In genomic region chr9:124780060-124780756, GRCh38 we compare ENCODE assay signal across 9 cellular contexts. TPM values are rescaled to one million over a fixed set of nuclear protein-coding genes. Genes with fewer than 3 reads are reported as not detected.
DNase-seq lines count a peak whose midpoint lies in the region; ATAC-seq and TF ChIP-seq lines count a peak whose summit lies in the region.
"Had no signal": no experiment of that assay in that cellular context is flagged by ENCODE, and none has a peak within 500 bp of the region (broad histone marks: within the 10 kb centered on the region; RNA-seq: fewer than 3 reads in every experiment).

No MANE protein-coding gene starts in this region.

- H3K4me3 Mint-ChIP-seq in endodermal cell, result peak overlapping the region; percentile 69
- H3K4me3 Mint-ChIP-seq: activated T-cell treated with anti-CD3 and anti-CD28 coated beads, Interleukin-2, amount 50 U/mL, for 72 hours had no signal

- peak in 1 of 2 donors; percentile 47 for TF ChIP-seq POLR2A in thyroid gland (IDR thresholded peaks at IDR 0.05)

- CTCF ChIA-PET in PC-9 (lab: Charles Lee), result interaction anchor here (0.6 to 10.9 kb wide), 11 partner anchors 15 to 363 kb away, joined by 4 to 159 read pairs (median 7); partner anchors contain the start of gene WDR38

- H4K20me1 ChIP-seq in PC-9 (ENCODE audit: insufficient read depth), result no peaks in the 10 kb centered on the region

- H3K4me2 ChIP-seq in PC-9, result peak overlapping the region; percentile 67

- H3K4me3 ChIP-seq in PC-9 (no peak overlapping the region), endodermal cell (ENCODE audit: low read length) (no peak overlapping the region), lower lobe of right lung (no peak overlapping the region), thyroid gland (replicated peaks in 1 of 3) (no peak overlapping the region)

- H3K27me3 ChIP-seq in PC-9 (ENCODE audit: insufficient read depth, low read depth) (0 out of 2 replicates have a peak, but pooled peaks cover 7% of the 10 kb centered on the region), endodermal cell (ENCODE audit: control insufficient read depth, insufficient read depth, low read length, poor library complexity, severe bottlenecking) (peaks cover 7% of the 10 kb centered on the region), lower lobe of right lung (ENCODE audit: low read depth) (peaks cover 21% of the 10 kb centered on the region), thyroid gland (no peaks in the 10 kb centered on the region)

- peak overlapping the region; percentile 33 for H3K9ac ChIP-seq in endodermal cell (ENCODE audit: extremely low read depth, low read length, poor library complexity, severe bottlenecking)

- no peak for ATAC-seq in lower lobe of right lung
- ATAC-seq in HG02759 (IDR thresholded peaks at IDR 0.05; ENCODE audit: unreplicated experiment), result no peak
- ATAC-seq: activated T-cell treated with anti-CD3 and anti-CD28 coated beads, Interleukin-2, amount 50 U/mL, for 72 hours had no signal

- H3K27ac ChIP-seq in PC-9, result no peak overlapping the region
- H3K27ac ChIP-seq in endodermal cell (ENCODE audit: low read depth, low read length), result no peak overlapping the region
- peak overlapping the region; percentile 24 for H3K27ac ChIP-seq in lower lobe of right lung
- H3K27ac ChIP-seq in thyroid gland, result peak overlapping the region; percentile 90 to 95 (median 95)

- peaks cover 16% of the 10 kb centered on the region for H3K27me3 Mint-ChIP-seq in endodermal cell (ENCODE audit: insufficient read depth)

- H3K36me3 Mint-ChIP-seq in endodermal cell (ENCODE audit: low read depth), result no peaks in the 10 kb centered on the region

- H3K4me1 ChIP-seq in PC-9 (replicated peaks; ENCODE audit: insufficient read depth) (peaks cover 18% of the 10 kb centered on the region), endodermal cell (ENCODE audit: control insufficient read depth, insufficient read depth, low read length) (peaks cover 4% of the 10 kb centered on the region), lower lobe of right lung (peaks cover 51% of the 10 kb centered on the region), thyroid gland (peaks cover 57 to 62% of the 10 kb centered on the region in 2 donors)

- no peaks in the 10 kb centered on the region for H3K9me2 ChIP-seq in PC-9 (ENCODE audit: insufficient read depth)

- H3K36me3 ChIP-seq in PC-9 (ENCODE audit: low read depth) (no peaks in the 10 kb centered on the region), endodermal cell (ENCODE audit: control insufficient read depth, insufficient read depth, low read length) (no peaks in the 10 kb centered on the region), lower lobe of right lung (no peaks in the 10 kb centered on the region), thyroid gland (no peaks in the 10 kb centered on the region)

- TF ChIP-seq CTCF in PC-9 (conservative IDR thresholded peaks at IDR 0.05) (no peak), endodermal cell (conservative IDR thresholded peaks at IDR 0.05) (no peak), lower lobe of right lung (IDR thresholded peaks at IDR 0.05) (no peak), thyroid gland (IDR thresholded peaks at IDR 0.05) (no peak)

- H3K9me3 ChIP-seq in PC-9 (ENCODE audit: insufficient read depth, low read depth) (no peaks in the 10 kb centered on the region), endodermal cell (ENCODE audit: control insufficient read depth, low read length) (no peaks in the 10 kb centered on the region), lower lobe of right lung (no peaks in the 10 kb centered on the region), thyroid gland (no peaks in the 10 kb centered on the region)

- BruUV-seq in PC-9 (replicated peaks; lab: Mats Ljungman, UMichigan), result no TSS peak

- intact Hi-C loops in PC-9 (cut with micrococcal nuclease; ENCODE audit: unreplicated experiment) (no loop called here), lower lobe of right lung (cut with DNase I) (no loop called here), thyroid gland (cut with DNase I) (no loop called here)

- H3K9me3 Mint-ChIP-seq in endodermal cell, result no peaks in the 10 kb centered on the region
- H3K9me3 Mint-ChIP-seq: activated T-cell treated with anti-CD3 and anti-CD28 coated beads, Interleukin-2, amount 50 U/mL, for 72 hours had no signal

- DNase-seq in PC-9 (no peak), endodermal cell (peak; percentile 63), lower lobe of right lung (no peak), thyroid gland (peak; percentile 72 to 75), NCI-H2029 treated with DMSO at 0.1 percent for 48 hours (lab: John Stamatoyannopoulos, UW) (no peak), COR-L47 (lab: John Stamatoyannopoulos, UW) (no peak)
- DNase-seq in stimulated activated CD4-positive, alpha-beta T cell treated with anti-CD3 and anti-CD28 coated beads, Interleukin-4, amount 100 ng/mL, for 4 hours, result no peak
- DNase-seq: activated T-cell treated with anti-CD3 and anti-CD28 coated beads, Interleukin-2, amount 50 U/mL, for 72 hours had no signal

- peak overlapping the region; percentile 97 for H3K27ac Mint-ChIP-seq in endodermal cell
- H3K27ac Mint-ChIP-seq: activated T-cell treated with anti-CD3 and anti-CD28 coated beads, Interleukin-2, amount 50 U/mL, for 72 hours had no signal

- no peak overlapping the region for H2AFZ ChIP-seq in PC-9

- peaks cover 23% of the 10 kb centered on the region for H3K4me1 Mint-ChIP-seq in endodermal cell

- H3K79me2 ChIP-seq in PC-9 (ENCODE audit: low read depth), result no peaks in the 10 kb centered on the region

- POLR2A ChIA-PET in PC-9 (lab: Charles Lee; ENCODE audit: unreplicated experiment), result interaction anchor here (0.6 to 1.1 kb wide), 5 partner anchors 39 to 382 kb away, joined by 3 to 27 read pairs (median 7); partner anchors contain the start of gene ARPC5L

- peaks cover 12% of the 10 kb centered on the region; the same call in 1 of the 2 replicates for H3F3A ChIP-seq in PC-9 (ENCODE audit: insufficient read depth, low read depth)

- WGBS in endodermal cell (ENCODE audit: insufficient coverage in 1 of 2, insufficient read length in 1 of 2), 2 experiments, result 80 to 84% methylated on average over 10 to 14 of the region's 14 CpGs
- 54 to 59% methylated on average over 10 to 14 of the region's 14 CpGs for WGBS in thyroid gland, 2 donors

RNA-seq across cellular contexts. Expression of gene OLFML2A, which starts 3.3 kb away (rescaled TPM):
- total RNA-seq in PC-9 (2021), result 5.7 and 9.0 TPM in 2 replicates
- total RNA-seq in endodermal cell, result 10 to 100 TPM; 28.1 to 31.2 TPM
- 8.2 TPM for polyA plus RNA-seq in endodermal cell (2013, experiment 1 of 2)
- 7.8 TPM for polyA plus RNA-seq in endodermal cell (2013, experiment 2 of 2)
- 22.3 TPM for total RNA-seq in lower lobe of right lung
- 10 to 100 TPM; 40.7 to 64.3 (median 50.2) TPM for total RNA-seq in thyroid gland
- total RNA-seq: activated T-cell treated with anti-CD3 and anti-CD28 coated beads, Interleukin-2, amount 50 U/mL, for 72 hours had no signal

RNA-seq across cellular contexts. Expression of gene NR6A1, which starts 9.1 kb away (rescaled TPM):
- total RNA-seq in PC-9 (2021), result 13.0 TPM in 2 replicates
- 100 to 1,000 TPM; 168 to 206 TPM for total RNA-seq in endodermal cell
- polyA plus RNA-seq in endodermal cell (2013, experiment 1 of 2), result 47.4 TPM
- 49.5 TPM for polyA plus RNA-seq in endodermal cell (2013, experiment 2 of 2)
- 4.5 TPM for total RNA-seq in lower lobe of right lung
- 10 to 100 TPM; 15.3 to 25.0 (median 19.3) TPM for total RNA-seq in thyroid gland

Comparison
In these comparisons a context has a peak if more than half of its experiments do, and no peak if none do; other contexts are left out.
1. DNase-seq: peak in endodermal cell (single experiment) and thyroid gland (2 of 2); none in PC-9 (0 of 2), lower lobe of right lung (single experiment), stimulated activated CD4-positive, alpha-beta T cell treated with anti-CD3 and anti-CD28 coated beads, Interleukin-4, amount 100 ng/mL, for 4 hours (0 of 2), NCI-H2029 treated with DMSO at 0.1 percent for 48 hours (single experiment) and COR-L47 (single experiment).
2. H3K27ac ChIP-seq: peak in lower lobe of right lung (single experiment) and thyroid gland (3 of 3); none in PC-9 (single experiment) and endodermal cell (single experiment).
3. RNA of gene NR6A1, which starts 9.1 kb away (total RNA-seq): 168 to 206 TPM in endodermal cell; 15.3 to 25.0 TPM in thyroid gland, 13.0 TPM in PC-9 and 4.5 TPM in lower lobe of right lung (single experiment); every median in the first group is over 4 times any median in the second.